Comparison of ENCODE assay signal across 21 cellular contexts in the genomic region with DNA sequence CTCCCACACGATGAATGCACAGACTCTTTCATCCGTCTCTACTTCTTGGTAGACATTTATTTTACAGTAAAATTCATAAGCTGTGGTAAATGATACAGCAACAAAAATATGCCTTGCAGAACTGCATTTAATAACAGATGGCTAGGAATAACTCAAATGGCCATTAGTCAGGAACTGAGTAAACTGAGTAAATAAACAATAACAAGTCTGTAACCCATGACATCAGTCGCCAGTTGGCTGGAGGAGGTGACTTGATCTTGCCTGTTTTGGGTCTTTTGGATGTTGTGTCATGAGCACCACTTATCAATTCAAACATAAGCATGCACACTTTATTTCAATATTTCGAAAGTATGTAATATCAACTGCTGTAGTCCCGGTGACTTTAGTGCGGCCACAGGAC.
"Had no signal": no experiment of that assay in that cellular context is flagged by ENCODE, and none has a peak within 500 bp of the region (broad histone marks: within the 10 kb centered on the region; RNA-seq: fewer than 3 reads in every experiment).

No MANE protein-coding gene starts in this region.

- H3K4me1 ChIP-seq: foreskin keratinocyte, gastroesophageal sphincter had no signal

- H3K36me3 ChIP-seq: esophagus muscularis mucosa, gastroesophageal sphincter, heart left ventricle, left lung, lower lobe of right lung had no signal

- H3K27ac ChIP-seq: coronary artery, dorsolateral prefrontal cortex, esophagus muscularis mucosa, foreskin keratinocyte, gastroesophageal sphincter, heart left ventricle, left lung, lower lobe of right lung had no signal

- H3K27me3 ChIP-seq: dorsolateral prefrontal cortex, foreskin keratinocyte, heart left ventricle, left lung had no signal

- H3K9me3 ChIP-seq: left lung, lower lobe of right lung had no signal

- FAIRE-seq: endothelial cell of umbilical vein, frontal cortex, islet of Langerhans, keratinocyte had no signal

- ATAC-seq: foreskin keratinocyte; gastroesophageal sphincter; heart left ventricle; left cardiac atrium; left lung; left ventricle myocardium superior; lower lobe of right lung; naive thymus-derived CD4-positive, alpha-beta T cell had no signal

- H3K4me3 ChIP-seq: coronary artery, dorsolateral prefrontal cortex, esophagus muscularis mucosa, gastroesophageal sphincter, heart left ventricle, left lung, lower lobe of right lung had no signal

- DNase-seq: dermis blood vessel endothelial cell; dorsolateral prefrontal cortex; effector CD4-positive, alpha-beta T cell; effector memory CD4-positive, alpha-beta T cell; foreskin keratinocyte; heart left ventricle; hippocampal formation; left cardiac atrium; left lung; left ventricle myocardium superior; lower lobe of right lung; mesendoderm; midbrain; naive thymus-derived CD4-positive, alpha-beta T cell had no signal
